Comparison of ENCODE assay signal across 1 cellular context in the genomic region with DNA sequence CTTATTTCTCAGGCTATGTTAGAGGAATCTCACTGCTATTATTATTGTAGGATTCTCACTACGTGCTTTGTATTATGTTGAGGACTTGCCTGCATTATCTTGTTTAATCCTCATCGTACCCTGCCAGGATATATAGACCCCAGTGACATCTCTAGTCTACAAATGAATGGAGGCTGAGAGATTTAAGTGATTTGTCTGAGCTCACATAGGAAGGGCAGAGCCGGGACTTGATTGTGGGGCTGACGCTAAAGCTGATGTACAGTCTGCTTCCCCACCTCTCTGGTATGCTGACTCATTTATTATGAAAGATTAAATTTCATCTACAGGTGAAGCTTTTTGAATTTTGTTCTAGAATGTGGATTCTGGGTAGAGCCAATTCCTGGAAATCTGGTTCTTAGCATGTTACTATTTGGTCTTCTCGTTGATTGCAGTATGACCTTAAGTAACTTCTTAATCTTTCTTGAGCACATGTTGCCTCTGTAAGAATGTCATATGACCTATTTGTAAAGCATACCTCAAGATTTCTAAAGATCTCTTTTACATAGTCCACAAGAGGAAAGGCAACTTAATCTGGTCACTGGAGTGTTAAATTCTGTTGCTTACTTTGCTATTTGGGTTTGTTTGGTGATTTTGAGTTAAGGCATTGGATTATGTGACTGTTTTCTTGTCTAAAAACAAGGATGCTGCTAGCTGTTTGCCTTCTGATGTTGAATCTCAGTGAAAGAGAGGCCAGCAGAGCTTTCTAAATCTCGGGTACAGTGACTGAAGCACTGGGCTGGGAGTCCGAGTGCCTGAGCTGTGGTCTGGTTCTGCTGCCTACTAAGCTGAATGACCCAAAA.
TF ChIP-seq lines count a peak whose summit lies in the region.

No MANE protein-coding gene starts in this region.

TF ChIP-seq in K562, 482 proteins besides CTCF, POLR2A, EP300 and RAD21 (continues in another document):
- TF ChIP-seq POLR2H (tag; IDR thresholded peaks at IDR 0.05; ENCODE audit: low read depth) (0 out of 2 replicates have a peak, but pooled peaks have one; percentile 50), HDAC6 (IDR thresholded peaks at IDR 0.05; ENCODE audit: low read depth, low read length) (no peak), EWSR1 (IDR thresholded peaks at IDR 0.05; ENCODE audit: borderline replicate concordance, low read depth, partially characterized antibody) (no peak), MEF2D (tag; conservative IDR thresholded peaks at IDR 0.05; ENCODE audit: low read depth) (peak; percentile 47; the same call in 1 of the 2 replicates), GATA2 (CRISPR knock-in tag; IDR thresholded peaks at IDR 0.05) (peak; percentile 57; the same call in 1 of the 2 replicates), FOS (IDR thresholded peaks at IDR 0.05; ENCODE audit: extremely low read depth, insufficient read length) (no peak), NFIC (IDR thresholded peaks at IDR 0.05) (peak; percentile 18), SOX6 (IDR thresholded peaks at IDR 0.05) (peak; percentile 73), MAFG (tag; conservative IDR thresholded peaks at IDR 0.05) (peak; percentile 60), MTA2 (IDR thresholded peaks at IDR 0.05; ENCODE audit: low read depth) (peak; percentile 72), SP1 (CRISPR knock-in tag; IDR thresholded peaks at IDR 0.05) (no peak), MYC (IDR thresholded peaks at IDR 0.05; ENCODE audit: low read depth, low read length) (peak; percentile 89), MYC (CRISPR knock-in tag; IDR thresholded peaks at IDR 0.05; ENCODE audit: borderline replicate concordance, low read depth) (no peak), MEIS2 (IDR thresholded peaks at IDR 0.05; ENCODE audit: partially characterized antibody) (peak; percentile 29), NCOA1 (IDR thresholded peaks at IDR 0.05; ENCODE audit: low read depth) (peak; percentile 93), ZNF695 (CRISPR knock-in tag; IDR thresholded peaks at IDR 0.05) (no peak), ZNF589 (CRISPR knock-in tag; IDR thresholded peaks at IDR 0.05; ENCODE audit: low read depth) (0 out of 2 replicates have a peak, but pooled peaks have one; percentile 50), NUFIP1 (IDR thresholded peaks at IDR 0.05; ENCODE audit: partially characterized antibody) (no peak), DACH1 (IDR thresholded peaks at IDR 0.05; ENCODE audit: partially characterized antibody) (peak; percentile 52), FOXA3 (CRISPR knock-in tag; conservative IDR thresholded peaks at IDR 0.05 in 1 of 2, IDR thresholded peaks at IDR 0.05 in 1 of 2) (0 out of 4 replicates have a peak, but pooled peaks of 1 of the 2 experiments have one; percentile 22), CBX2 (IDR thresholded peaks at IDR 0.05; ENCODE audit: insufficient read depth, low read length, poor library complexity, severe bottlenecking) (no peak), KAT7 (CRISPR knock-in tag; IDR thresholded peaks at IDR 0.05; ENCODE audit: borderline replicate concordance) (0 out of 2 replicates have a peak, but pooled peaks have one; percentile 20), ATF1 (CRISPR knock-in tag; IDR thresholded peaks at IDR 0.05) (no peak), ATF1 (tag; IDR thresholded peaks at IDR 0.05) (peak; percentile 53; the same call in 1 of the 2 replicates), RAD51 (IDR thresholded peaks at IDR 0.05; ENCODE audit: borderline replicate concordance, low read depth) (peak; percentile 78)
- TF ChIP-seq, protein P1, sequence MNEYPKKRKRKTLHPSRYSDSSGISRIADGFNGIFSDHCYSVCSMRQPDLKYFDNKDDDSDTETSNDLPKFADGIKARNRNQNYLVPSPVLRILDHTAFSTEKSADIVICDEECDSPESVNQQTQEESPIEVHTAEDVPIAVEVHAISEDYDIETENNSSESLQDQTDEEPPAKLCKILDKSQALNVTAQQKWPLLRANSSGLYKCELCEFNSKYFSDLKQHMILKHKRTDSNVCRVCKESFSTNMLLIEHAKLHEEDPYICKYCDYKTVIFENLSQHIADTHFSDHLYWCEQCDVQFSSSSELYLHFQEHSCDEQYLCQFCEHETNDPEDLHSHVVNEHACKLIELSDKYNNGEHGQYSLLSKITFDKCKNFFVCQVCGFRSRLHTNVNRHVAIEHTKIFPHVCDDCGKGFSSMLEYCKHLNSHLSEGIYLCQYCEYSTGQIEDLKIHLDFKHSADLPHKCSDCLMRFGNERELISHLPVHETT (CRISPR knock-in tag; conservative IDR thresholded peaks at IDR 0.05 in 1 of 2, IDR thresholded peaks at IDR 0.05 in 1 of 2): no peak
- TF ChIP-seq, protein P2, sequence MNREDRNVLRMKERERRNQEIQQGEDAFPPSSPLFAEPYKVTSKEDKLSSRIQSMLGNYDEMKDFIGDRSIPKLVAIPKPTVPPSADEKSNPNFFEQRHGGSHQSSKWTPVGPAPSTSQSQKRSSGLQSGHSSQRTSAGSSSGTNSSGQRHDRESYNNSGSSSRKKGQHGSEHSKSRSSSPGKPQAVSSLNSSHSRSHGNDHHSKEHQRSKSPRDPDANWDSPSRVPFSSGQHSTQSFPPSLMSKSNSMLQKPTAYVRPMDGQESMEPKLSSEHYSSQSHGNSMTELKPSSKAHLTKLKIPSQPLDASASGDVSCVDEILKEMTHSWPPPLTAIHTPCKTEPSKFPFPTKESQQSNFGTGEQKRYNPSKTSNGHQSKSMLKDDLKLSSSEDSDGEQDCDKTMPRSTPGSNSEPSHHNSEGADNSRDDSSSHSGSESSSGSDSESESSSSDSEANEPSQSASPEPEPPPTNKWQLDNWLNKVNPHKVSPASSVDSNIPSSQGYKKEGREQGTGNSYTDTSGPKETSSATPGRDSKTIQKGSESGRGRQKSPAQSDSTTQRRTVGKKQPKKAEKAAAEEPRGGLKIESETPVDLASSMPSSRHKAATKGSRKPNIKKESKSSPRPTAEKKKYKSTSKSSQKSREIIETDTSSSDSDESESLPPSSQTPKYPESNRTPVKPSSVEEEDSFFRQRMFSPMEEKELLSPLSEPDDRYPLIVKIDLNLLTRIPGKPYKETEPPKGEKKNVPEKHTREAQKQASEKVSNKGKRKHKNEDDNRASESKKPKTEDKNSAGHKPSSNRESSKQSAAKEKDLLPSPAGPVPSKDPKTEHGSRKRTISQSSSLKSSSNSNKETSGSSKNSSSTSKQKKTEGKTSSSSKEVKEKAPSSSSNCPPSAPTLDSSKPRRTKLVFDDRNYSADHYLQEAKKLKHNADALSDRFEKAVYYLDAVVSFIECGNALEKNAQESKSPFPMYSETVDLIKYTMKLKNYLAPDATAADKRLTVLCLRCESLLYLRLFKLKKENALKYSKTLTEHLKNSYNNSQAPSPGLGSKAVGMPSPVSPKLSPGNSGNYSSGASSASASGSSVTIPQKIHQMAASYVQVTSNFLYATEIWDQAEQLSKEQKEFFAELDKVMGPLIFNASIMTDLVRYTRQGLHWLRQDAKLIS (CRISPR knock-in tag; IDR thresholded peaks at IDR 0.05): 0 out of 2 replicates have a peak, but pooled peaks have one; percentile 31
- TF ChIP-seq, protein P3, sequence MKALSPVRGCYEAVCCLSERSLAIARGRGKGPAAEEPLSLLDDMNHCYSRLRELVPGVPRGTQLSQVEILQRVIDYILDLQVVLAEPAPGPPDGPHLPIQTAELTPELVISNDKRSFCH (CRISPR knock-in tag; IDR thresholded peaks at IDR 0.05): no peak
- TF ChIP-seq, protein P3 (tag; IDR thresholded peaks at IDR 0.05): 0 out of 2 replicates have a peak, but pooled peaks have one; percentile 12
- TF ChIP-seq, protein P4, sequence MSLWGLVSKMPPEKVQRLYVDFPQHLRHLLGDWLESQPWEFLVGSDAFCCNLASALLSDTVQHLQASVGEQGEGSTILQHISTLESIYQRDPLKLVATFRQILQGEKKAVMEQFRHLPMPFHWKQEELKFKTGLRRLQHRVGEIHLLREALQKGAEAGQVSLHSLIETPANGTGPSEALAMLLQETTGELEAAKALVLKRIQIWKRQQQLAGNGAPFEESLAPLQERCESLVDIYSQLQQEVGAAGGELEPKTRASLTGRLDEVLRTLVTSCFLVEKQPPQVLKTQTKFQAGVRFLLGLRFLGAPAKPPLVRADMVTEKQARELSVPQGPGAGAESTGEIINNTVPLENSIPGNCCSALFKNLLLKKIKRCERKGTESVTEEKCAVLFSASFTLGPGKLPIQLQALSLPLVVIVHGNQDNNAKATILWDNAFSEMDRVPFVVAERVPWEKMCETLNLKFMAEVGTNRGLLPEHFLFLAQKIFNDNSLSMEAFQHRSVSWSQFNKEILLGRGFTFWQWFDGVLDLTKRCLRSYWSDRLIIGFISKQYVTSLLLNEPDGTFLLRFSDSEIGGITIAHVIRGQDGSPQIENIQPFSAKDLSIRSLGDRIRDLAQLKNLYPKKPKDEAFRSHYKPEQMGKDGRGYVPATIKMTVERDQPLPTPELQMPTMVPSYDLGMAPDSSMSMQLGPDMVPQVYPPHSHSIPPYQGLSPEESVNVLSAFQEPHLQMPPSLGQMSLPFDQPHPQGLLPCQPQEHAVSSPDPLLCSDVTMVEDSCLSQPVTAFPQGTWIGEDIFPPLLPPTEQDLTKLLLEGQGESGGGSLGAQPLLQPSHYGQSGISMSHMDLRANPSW (CRISPR knock-in tag; IDR thresholded peaks at IDR 0.05): no peak
- TF ChIP-seq, protein P5, sequence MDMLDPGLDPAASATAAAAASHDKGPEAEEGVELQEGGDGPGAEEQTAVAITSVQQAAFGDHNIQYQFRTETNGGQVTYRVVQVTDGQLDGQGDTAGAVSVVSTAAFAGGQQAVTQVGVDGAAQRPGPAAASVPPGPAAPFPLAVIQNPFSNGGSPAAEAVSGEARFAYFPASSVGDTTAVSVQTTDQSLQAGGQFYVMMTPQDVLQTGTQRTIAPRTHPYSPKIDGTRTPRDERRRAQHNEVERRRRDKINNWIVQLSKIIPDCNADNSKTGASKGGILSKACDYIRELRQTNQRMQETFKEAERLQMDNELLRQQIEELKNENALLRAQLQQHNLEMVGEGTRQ (CRISPR knock-in tag; IDR thresholded peaks at IDR 0.05): peak; percentile 9; the same call in 1 of the 2 replicates
- TF ChIP-seq, protein P6, sequence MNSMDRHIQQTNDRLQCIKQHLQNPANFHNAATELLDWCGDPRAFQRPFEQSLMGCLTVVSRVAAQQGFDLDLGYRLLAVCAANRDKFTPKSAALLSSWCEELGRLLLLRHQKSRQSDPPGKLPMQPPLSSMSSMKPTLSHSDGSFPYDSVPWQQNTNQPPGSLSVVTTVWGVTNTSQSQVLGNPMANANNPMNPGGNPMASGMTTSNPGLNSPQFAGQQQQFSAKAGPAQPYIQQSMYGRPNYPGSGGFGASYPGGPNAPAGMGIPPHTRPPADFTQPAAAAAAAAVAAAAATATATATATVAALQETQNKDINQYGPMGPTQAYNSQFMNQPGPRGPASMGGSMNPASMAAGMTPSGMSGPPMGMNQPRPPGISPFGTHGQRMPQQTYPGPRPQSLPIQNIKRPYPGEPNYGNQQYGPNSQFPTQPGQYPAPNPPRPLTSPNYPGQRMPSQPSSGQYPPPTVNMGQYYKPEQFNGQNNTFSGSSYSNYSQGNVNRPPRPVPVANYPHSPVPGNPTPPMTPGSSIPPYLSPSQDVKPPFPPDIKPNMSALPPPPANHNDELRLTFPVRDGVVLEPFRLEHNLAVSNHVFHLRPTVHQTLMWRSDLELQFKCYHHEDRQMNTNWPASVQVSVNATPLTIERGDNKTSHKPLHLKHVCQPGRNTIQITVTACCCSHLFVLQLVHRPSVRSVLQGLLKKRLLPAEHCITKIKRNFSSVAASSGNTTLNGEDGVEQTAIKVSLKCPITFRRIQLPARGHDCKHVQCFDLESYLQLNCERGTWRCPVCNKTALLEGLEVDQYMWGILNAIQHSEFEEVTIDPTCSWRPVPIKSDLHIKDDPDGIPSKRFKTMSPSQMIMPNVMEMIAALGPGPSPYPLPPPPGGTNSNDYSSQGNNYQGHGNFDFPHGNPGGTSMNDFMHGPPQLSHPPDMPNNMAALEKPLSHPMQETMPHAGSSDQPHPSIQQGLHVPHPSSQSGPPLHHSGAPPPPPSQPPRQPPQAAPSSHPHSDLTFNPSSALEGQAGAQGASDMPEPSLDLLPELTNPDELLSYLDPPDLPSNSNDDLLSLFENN (IDR thresholded peaks at IDR 0.05; ENCODE audit: low read depth in 2 of 2, low read length in 2 of 2): 0 out of 4 replicates have a peak, but pooled peaks of 1 of the 2 experiments have one; percentile 53
- TF ChIP-seq, protein P7, sequence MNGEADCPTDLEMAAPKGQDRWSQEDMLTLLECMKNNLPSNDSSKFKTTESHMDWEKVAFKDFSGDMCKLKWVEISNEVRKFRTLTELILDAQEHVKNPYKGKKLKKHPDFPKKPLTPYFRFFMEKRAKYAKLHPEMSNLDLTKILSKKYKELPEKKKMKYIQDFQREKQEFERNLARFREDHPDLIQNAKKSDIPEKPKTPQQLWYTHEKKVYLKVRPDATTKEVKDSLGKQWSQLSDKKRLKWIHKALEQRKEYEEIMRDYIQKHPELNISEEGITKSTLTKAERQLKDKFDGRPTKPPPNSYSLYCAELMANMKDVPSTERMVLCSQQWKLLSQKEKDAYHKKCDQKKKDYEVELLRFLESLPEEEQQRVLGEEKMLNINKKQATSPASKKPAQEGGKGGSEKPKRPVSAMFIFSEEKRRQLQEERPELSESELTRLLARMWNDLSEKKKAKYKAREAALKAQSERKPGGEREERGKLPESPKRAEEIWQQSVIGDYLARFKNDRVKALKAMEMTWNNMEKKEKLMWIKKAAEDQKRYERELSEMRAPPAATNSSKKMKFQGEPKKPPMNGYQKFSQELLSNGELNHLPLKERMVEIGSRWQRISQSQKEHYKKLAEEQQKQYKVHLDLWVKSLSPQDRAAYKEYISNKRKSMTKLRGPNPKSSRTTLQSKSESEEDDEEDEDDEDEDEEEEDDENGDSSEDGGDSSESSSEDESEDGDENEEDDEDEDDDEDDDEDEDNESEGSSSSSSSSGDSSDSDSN (IDR thresholded peaks at IDR 0.05; ENCODE audit: borderline replicate concordance in 1 of 2, low read depth in 2 of 2, low read length in 2 of 2): no peak
- TF ChIP-seq, protein P8, sequence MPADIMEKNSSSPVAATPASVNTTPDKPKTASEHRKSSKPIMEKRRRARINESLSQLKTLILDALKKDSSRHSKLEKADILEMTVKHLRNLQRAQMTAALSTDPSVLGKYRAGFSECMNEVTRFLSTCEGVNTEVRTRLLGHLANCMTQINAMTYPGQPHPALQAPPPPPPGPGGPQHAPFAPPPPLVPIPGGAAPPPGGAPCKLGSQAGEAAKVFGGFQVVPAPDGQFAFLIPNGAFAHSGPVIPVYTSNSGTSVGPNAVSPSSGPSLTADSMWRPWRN (IDR thresholded peaks at IDR 0.05; ENCODE audit: low read depth): peak; percentile 52; the same call in 1 of the 2 replicates
- TF ChIP-seq, protein P9, sequence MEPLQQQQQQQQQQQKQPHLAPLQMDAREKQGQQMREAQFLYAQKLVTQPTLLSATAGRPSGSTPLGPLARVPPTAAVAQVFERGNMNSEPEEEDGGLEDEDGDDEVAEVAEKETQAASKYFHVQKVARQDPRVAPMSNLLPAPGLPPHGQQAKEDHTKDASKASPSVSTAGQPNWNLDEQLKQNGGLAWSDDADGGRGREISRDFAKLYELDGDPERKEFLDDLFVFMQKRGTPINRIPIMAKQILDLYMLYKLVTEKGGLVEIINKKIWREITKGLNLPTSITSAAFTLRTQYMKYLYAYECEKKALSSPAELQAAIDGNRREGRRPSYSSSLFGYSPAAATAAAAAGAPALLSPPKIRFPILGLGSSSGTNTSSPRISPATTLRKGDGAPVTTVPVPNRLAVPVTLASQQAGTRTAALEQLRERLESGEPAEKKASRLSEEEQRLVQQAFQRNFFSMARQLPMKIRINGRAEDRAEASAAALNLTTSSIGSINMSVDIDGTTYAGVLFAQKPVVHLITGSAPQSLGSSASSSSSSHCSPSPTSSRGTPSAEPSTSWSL (CRISPR knock-in tag; IDR thresholded peaks at IDR 0.05; ENCODE audit: borderline replicate concordance): no peak
